19 cellular contexts compared by ENCODE assay signal in genomic region chr10:97766996-97767924, GRCh38. TPM values are rescaled to one million over a fixed set of nuclear protein-coding genes. Genes with fewer than 3 reads are reported as not detected.
A peak's percentile ranks its signal among the peaks of the same experiment; 100 is the strongest.
DNase-seq lines count a peak whose midpoint lies in the region; ATAC-seq, FAIRE-seq and TF ChIP-seq lines count a peak whose summit lies in the region.
"Had no signal": no experiment of that assay in that cellular context is flagged by ENCODE, and none has a peak within 500 bp of the region (broad histone marks: within the 10 kb centered on the region; RNA-seq: fewer than 3 reads in every experiment).

No MANE protein-coding gene starts in this region.

- H3K4me1 ChIP-seq in right atrium auricular region (peaks cover 0 to 39% of the 10 kb centered on the region in 2 donors), SJCRH30 (peaks cover 60% of the 10 kb centered on the region), A673 (ENCODE audit: insufficient read depth, low read length, poor library complexity, severe bottlenecking) (no peaks in the 10 kb centered on the region)
- H3K4me1 ChIP-seq: HAP-1 had no signal

- ATAC-seq in Right ventricle myocardium inferior (no peak), left colon (peak; percentile 27)
- ATAC-seq: A549 had no signal

- intact Hi-C loops in Right ventricle myocardium inferior (cut with DNase I) (loop anchor here (10.0 kb wide), 1 partner anchor 278 kb away; no protein-coding TSS in a partner anchor), left colon (cut with DNase I, micrococcal nuclease) (no loop called here), A673 (cut with micrococcal nuclease; ENCODE audit: unreplicated experiment) (no loop called here)

- H3K27ac ChIP-seq in right atrium auricular region (no peak overlapping the region), SJCRH30 (peak overlapping the region; percentile 100), A673 (ENCODE audit: low read depth, low read length, poor library complexity, severe bottlenecking) (no peak overlapping the region)
- H3K27ac ChIP-seq: A549 had no signal

- no TSS peak for BruUV-seq in A673 (replicated peaks; lab: Mats Ljungman, UMichigan)

- H3K27me3 ChIP-seq in right atrium auricular region, result no peaks in the 10 kb centered on the region
- no peaks in the 10 kb centered on the region for H3K27me3 ChIP-seq in SJCRH30
- H3K27me3 ChIP-seq in A673 (replicated peaks; ENCODE audit: insufficient read depth, low read depth, low read length, poor library complexity), result peaks cover 24% of the 10 kb centered on the region

- H3K4me3 ChIP-seq in right atrium auricular region, result no peak overlapping the region
- H3K4me3 ChIP-seq in SJCRH30, result no peak overlapping the region
- no peak overlapping the region for H3K4me3 ChIP-seq in A673 (ENCODE audit: low read depth, low read length, poor library complexity, severe bottlenecking)
- H3K4me3 ChIP-seq: A549, HAP-1 had no signal

- POLR2A ChIA-PET in A673 (lab: Charles Lee; ENCODE audit: low non-redundant PET), result no interaction called here

- no peak for FAIRE-seq in frontal cortex (lab: Jason Lieb, UNC)
- FAIRE-seq: A549, GM12892, GM19239, H1 had no signal

- TF ChIP-seq CTCF in right atrium auricular region (IDR thresholded peaks at IDR 0.05) (no peak), A673 (conservative IDR thresholded peaks at IDR 0.05; ENCODE audit: low read depth, low read length) (no peak)

- CTCF ChIA-PET in A673 (lab: Charles Lee), result no interaction called here

- H3K36me3 ChIP-seq in right atrium auricular region (peaks cover 14% of the 10 kb centered on the region), SJCRH30 (no peaks in the 10 kb centered on the region), A673 (ENCODE audit: insufficient read depth, low read length, poor library complexity, severe bottlenecking) (no peaks in the 10 kb centered on the region)
- H3K36me3 ChIP-seq: HAP-1 had no signal

- H3K9me3 ChIP-seq in right atrium auricular region (no peaks in the 10 kb centered on the region), SJCRH30 (replicated peaks) (no peaks in the 10 kb centered on the region), A673 (ENCODE audit: low read depth, low read length, poor library complexity, severe bottlenecking) (no peaks in the 10 kb centered on the region)
- H3K9me3 ChIP-seq: A549, Caco-2, HAP-1 had no signal

- peak; percentile 57 for DNase-seq in Right ventricle myocardium inferior (ENCODE audit: missing footprints)
- no peak for DNase-seq in right atrium auricular region (ENCODE audit: low spot score)
- DNase-seq in SJCRH30, result no peak
- no peak for DNase-seq in left colon
- DNase-seq in frontal cortex (ENCODE audit: low spot score in 2 of 2), result no peak
- DNase-seq in A673 (ENCODE audit: low spot score), result no peak
- no peak for DNase-seq in SK-N-DZ (ENCODE audit: low spot score)
- DNase-seq: Caco-2, DND-41, GDM1, HFFc6 had no signal

RNA-seq across cellular contexts. Expression of gene SFRP5, which starts 4.5 kb away (rescaled TPM):
- total RNA-seq in Right ventricle myocardium inferior (2.5 TPM), right atrium auricular region (100 to 1,000 TPM; 140 to 260 TPM), left colon (1 to 10 TPM in 1 of 2 donors, under 1 TPM in 1; 0.82 to 1.2 TPM), frontal cortex (1.6 TPM), A673 (2021) (not detected in 2 replicates)
- total RNA-seq in SJCRH30 (2014; rRNA removed; shearing (Covaris generic)), result not detected in 2 replicates
- polyA plus RNA-seq in SK-N-DZ (2014; cell fraction: cytosol; rRNA removed), result 0.55 and 1.4 TPM in 2 replicates
- polyA plus RNA-seq in SK-N-DZ (2014; cell fraction: nucleus; rRNA removed), result 0.33 and 0.44 TPM in 2 replicates
- total RNA-seq: CD8-positive, alpha-beta memory T cell; HFFc6; HT1080 had no signal
- polyA plus RNA-seq: BJ had no signal

RNA-seq across cellular contexts. Expression of gene ZFYVE27, which starts 30.3 kb away (rescaled TPM):
- total RNA-seq in Right ventricle myocardium inferior (11.7 TPM), right atrium auricular region (10 to 100 TPM; 14.6 to 16.1 TPM), left colon (10 to 100 TPM; 52.1 to 57.6 TPM), frontal cortex (45.2 TPM), A673 (2021) (26.8 and 31.7 TPM in 2 replicates)
- total RNA-seq in SJCRH30 (2014; rRNA removed; shearing (Covaris generic)), result 20.7 and 27.1 TPM in 2 replicates
- 61.0 and 63.6 TPM in 2 replicates for polyA plus RNA-seq in SK-N-DZ (2014; cell fraction: cytosol; rRNA removed)
- polyA plus RNA-seq in SK-N-DZ (2014; cell fraction: nucleus; rRNA removed), result 102 and 106 TPM in 2 replicates

RNA-seq across cellular contexts. Expression of gene MARVELD1, which starts 53.7 kb away (rescaled TPM):
- total RNA-seq in Right ventricle myocardium inferior (8.9 TPM), right atrium auricular region (10 to 100 TPM in 1 of 2 donors, 1 to 10 TPM in 1; 8.5 to 26.5 TPM), left colon (10 to 100 TPM; 24.9 to 37.0 TPM), frontal cortex (6.1 TPM), A673 (2021) (26.6 and 30.1 TPM in 2 replicates)
- total RNA-seq in SJCRH30 (2014; rRNA removed; shearing (Covaris generic)), result 29.8 and 30.4 TPM in 2 replicates
- polyA plus RNA-seq in SK-N-DZ (2014; cell fraction: cytosol; rRNA removed), result 55.7 and 55.8 TPM in 2 replicates
- polyA plus RNA-seq in SK-N-DZ (2014; cell fraction: nucleus; rRNA removed), result 24.1 and 40.1 TPM in 2 replicates

Comparison
In these comparisons a context has a peak if more than half of its experiments do, and no peak if none do; other contexts are left out.
1. RNA of gene SFRP5, which starts 4.5 kb away (total RNA-seq): 140 to 260 TPM in right atrium auricular region; 2.5 TPM in Right ventricle myocardium inferior (single experiment), 1.6 TPM in frontal cortex (single experiment), 0.82 to 1.2 TPM in left colon, not detected in A673 and not detected in SJCRH30; every median in the first group is over 10 times any median in the second.